In the genomic region with DNA sequence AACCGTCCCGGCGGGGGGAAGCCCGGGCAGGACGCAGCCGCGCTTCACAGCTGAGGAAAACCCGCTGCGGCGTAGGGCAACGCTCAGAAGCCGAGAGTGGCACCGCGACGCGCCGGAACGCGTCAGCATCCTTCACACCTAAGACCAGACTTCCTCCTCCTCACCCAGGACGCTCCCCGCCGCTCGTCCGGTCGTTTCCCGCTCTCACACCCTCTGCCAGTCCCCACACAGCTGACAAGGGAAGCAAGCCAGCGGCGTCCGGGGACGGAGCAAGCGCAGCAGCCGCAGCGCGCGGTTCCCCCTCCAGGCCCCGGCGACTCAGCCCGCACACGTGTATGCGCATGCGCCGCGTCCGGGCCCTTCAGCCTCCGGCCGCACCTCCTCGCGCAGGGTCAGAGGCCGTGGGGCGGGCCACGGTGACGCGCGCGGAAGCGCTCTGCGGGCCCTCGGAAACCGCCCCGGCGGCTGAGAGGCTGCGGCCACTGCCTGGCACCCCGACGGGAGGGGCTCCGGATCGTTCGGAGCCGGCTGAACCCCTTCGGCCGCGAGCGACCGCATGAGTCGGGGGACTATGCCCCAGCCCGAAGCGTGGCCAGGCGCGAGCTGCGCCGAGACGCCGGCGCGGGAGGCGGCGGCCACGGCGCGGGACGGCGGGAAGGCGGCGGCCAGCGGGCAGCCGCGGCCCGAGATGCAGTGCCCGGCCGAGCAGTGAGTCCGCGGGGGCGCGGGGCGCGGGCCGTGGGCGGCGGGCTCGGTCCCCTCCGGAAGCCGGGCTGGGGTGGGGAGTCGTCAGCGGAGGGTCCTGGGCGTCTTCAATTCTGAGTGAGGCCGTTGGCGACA, we compare ENCODE assay signal across 8 cellular contexts. TPM values are rescaled to one million over a fixed set of nuclear protein-coding genes. Genes with fewer than 3 reads are reported as not detected.
DNase-seq lines count a peak whose midpoint lies in the region; ATAC-seq and TF ChIP-seq lines count a peak whose summit lies in the region.

A gene (plus strand): TSS at position 449 of the 840 bp plus-strand sequence. CDS start 108 bp downstream, at position 557.

- TF ChIP-seq CTCF in OCI-LY3 (IDR thresholded peaks at IDR 0.05; ENCODE audit: low read depth, low read length) (no peak), epithelial cell of proximal tubule (conservative IDR thresholded peaks at IDR 0.05; ENCODE audit: low read depth, low read length) (no peak)

- H3K4me1 ChIP-seq in HUES48 (ENCODE audit: control insufficient read depth, insufficient read depth, low read length) (peaks cover 11% of the 10 kb centered on the region; the same call in 1 of the 2 replicates), OCI-LY3 (ENCODE audit: low read length) (peaks cover 21% of the 10 kb centered on the region), mucosa of rectum (ENCODE audit: control insufficient read depth in 2 of 2, insufficient read depth in 2 of 2, low read length in 2 of 2) (peaks cover 23 to 27% of the 10 kb centered on the region in 2 donors)

- H2AFZ ChIP-seq in OCI-LY3 (ENCODE audit: low read depth, low read length), result peak within 1 kb of the TSS; percentile 52; the same call in 1 of the 2 replicates

- peak; percentile 63 for ATAC-seq in GM21423 (IDR thresholded peaks at IDR 0.05; ENCODE audit: unreplicated experiment)

- H3K27me3 ChIP-seq in HUES48 (ENCODE audit: control insufficient read depth, insufficient read depth, low read length) (peaks cover 20% of the 10 kb centered on the region), OCI-LY3 (ENCODE audit: low read depth, low read length) (no peaks in the 10 kb centered on the region), mucosa of rectum (ENCODE audit: control insufficient read depth in 2 of 2, insufficient read depth in 2 of 2, low read length in 2 of 2) (no peaks in the 10 kb centered on the region)

- peaks cover 6% of the 10 kb centered on the region; the same call in 1 of the 2 replicates for H4K20me1 ChIP-seq in OCI-LY3 (ENCODE audit: insufficient read depth, low read length)

- H3K9me3 ChIP-seq in HUES48 (ENCODE audit: control insufficient read depth, insufficient read depth, low read length), result no peaks in the 10 kb centered on the region
- H3K9me3 ChIP-seq in OCI-LY3 (ENCODE audit: insufficient read depth, low read length), result peaks cover 7% of the 10 kb centered on the region; the same call in 1 of the 2 replicates
- no peaks in the 10 kb centered on the region for H3K9me3 ChIP-seq in mucosa of rectum (ENCODE audit: control insufficient read depth in 2 of 2, low read length in 2 of 2)

- H3K27ac ChIP-seq in HUES48 (ENCODE audit: low read depth, low read length) (peak within 1 kb of the TSS; percentile 22), OCI-LY3 (ENCODE audit: low read length) (peak within 1 kb of the TSS; percentile 79), mucosa of rectum (ENCODE audit: low read depth in 2 of 2, low read length in 2 of 2) (peak within 1 kb of the TSS; percentile 94 to 95)

- peak within 1 kb of the TSS; percentile 50 for H3K9ac ChIP-seq in HUES48 (ENCODE audit: low read depth, low read length)
- peak within 1 kb of the TSS; percentile 80 for H3K9ac ChIP-seq in OCI-LY3 (ENCODE audit: low read length)
- peak within 1 kb of the TSS; percentile 87 to 91 for H3K9ac ChIP-seq in mucosa of rectum (ENCODE audit: low read depth in 1 of 2, low read length in 2 of 2)

- peak within 1 kb of the TSS; percentile 98 for H3K4me2 ChIP-seq in OCI-LY3 (ENCODE audit: low read length)

- H3K4me3 ChIP-seq in HUES48 (ENCODE audit: low read depth, low read length) (peak within 1 kb of the TSS; percentile 74), OCI-LY3 (ENCODE audit: low read length) (peak within 1 kb of the TSS; percentile 85), epithelial cell of proximal tubule (ENCODE audit: low read depth, low read length) (peak within 1 kb of the TSS; percentile 88), mucosa of rectum (ENCODE audit: low read length in 2 of 2) (peak within 1 kb of the TSS; percentile 89 to 93)

- H3K79me2 ChIP-seq in OCI-LY3 (ENCODE audit: low read length), result peaks cover 65% of the 10 kb centered on the region

- H3K36me3 ChIP-seq in HUES48 (ENCODE audit: control insufficient read depth, insufficient read depth, low read length) (peaks cover 5% of the 10 kb centered on the region; the same call in 1 of the 2 replicates), OCI-LY3 (replicated peaks; ENCODE audit: low read depth, low read length) (peaks cover 38% of the 10 kb centered on the region), mucosa of rectum (ENCODE audit: control insufficient read depth in 2 of 2, insufficient read depth in 2 of 2, low read length in 2 of 2) (peaks cover 0 to 4% of the 10 kb centered on the region in 2 donors)

- peak; percentile 98 for DNase-seq in D341Med (ENCODE audit: low spot score)
- DNase-seq in activated T-cell treated with anti-CD3 and anti-CD28 coated beads for 4 hours, result peak; percentile 68
- DNase-seq in epithelial cell of proximal tubule (ENCODE audit: low read depth), result no peak
- peak; percentile 90 for DNase-seq in stimulated activated CD8-positive, alpha-beta memory T cell treated with anti-CD3 and anti-CD28 coated beads, Interleukin-4, amount 100 ng/mL, for 48 hours

RNA-seq across cellular contexts. Expression of the gene that starts here (rescaled TPM):
- total RNA-seq in epithelial cell of proximal tubule, result 32.9 and 39.4 TPM in 2 replicates

Comparison
In these comparisons a context has a peak if more than half of its experiments do, and no peak if none do; other contexts are left out.
1. H3K27ac ChIP-seq: peak in every context shown above with its lines; median percentile 94 in mucosa of rectum; 79 in OCI-LY3; 22 in HUES48.